Comparison of ENCODE assay signal across 11 cellular contexts in genomic region chr11:82676483-82677094, GRCh38. TPM values are rescaled to one million over a fixed set of nuclear protein-coding genes. Genes with fewer than 3 reads are reported as not detected.
DNase-seq lines count a peak whose midpoint lies in the region; TF ChIP-seq lines count a peak whose summit lies in the region.
"Had no signal": no experiment of that assay in that cellular context is flagged by ENCODE, and none has a peak within 500 bp of the region (broad histone marks: within the 10 kb centered on the region; RNA-seq: fewer than 3 reads in every experiment).

No MANE protein-coding gene starts in this region.

- H3K9me3 ChIP-seq in OCI-LY1 (ENCODE audit: low read length) (peaks cover 4% of the 10 kb centered on the region; the same call in 1 of the 2 replicates), esophagus muscularis mucosa (no peaks in the 10 kb centered on the region)
- H3K9me3 ChIP-seq: neutrophil had no signal

- H3K9ac ChIP-seq in OCI-LY1 (ENCODE audit: low read length) = no peak overlapping the region

- intact Hi-C loops in esophagus muscularis mucosa (cut with DNase I) = no loop called here

- no peak overlapping the region for H3K4me2 ChIP-seq in OCI-LY1 (ENCODE audit: low read length)

- no peaks in the 10 kb centered on the region for H3K79me2 ChIP-seq in OCI-LY1 (ENCODE audit: insufficient read depth, low read length)

- H3K27ac ChIP-seq in OCI-LY1 (ENCODE audit: low read depth, low read length, poor library complexity, severe bottlenecking) (no peak overlapping the region), esophagus muscularis mucosa (replicated peaks in 1 of 4) (no peak overlapping the region)
- H3K27ac ChIP-seq: neutrophil had no signal

- H2AFZ ChIP-seq in OCI-LY1 (ENCODE audit: low read length) = no peak overlapping the region

- H3K4me1 ChIP-seq in OCI-LY1 (ENCODE audit: insufficient read depth, low read length, severe bottlenecking) = no peaks in the 10 kb centered on the region
- H3K4me1 ChIP-seq in esophagus muscularis mucosa = no peaks in the 10 kb centered on the region

- H3F3A ChIP-seq in OCI-LY1 (ENCODE audit: insufficient read depth, low read length) = no peaks in the 10 kb centered on the region

- no peaks in the 10 kb centered on the region for H3K9me2 ChIP-seq in OCI-LY1 (ENCODE audit: low read depth, low read length)

- no peaks in the 10 kb centered on the region for H4K20me1 ChIP-seq in OCI-LY1 (ENCODE audit: insufficient read depth, low read length)

- TF ChIP-seq EP300 in esophagus muscularis mucosa (IDR thresholded peaks at IDR 0.05) = no peak

- H3K4me3 ChIP-seq in GM12875 (ENCODE audit: low read depth, low read length) (no peak overlapping the region), OCI-LY1 (ENCODE audit: low read depth, low read length, poor library complexity, severe bottlenecking) (no peak overlapping the region), esophagus muscularis mucosa (no peak overlapping the region)

- TF ChIP-seq CTCF in GM12875 (IDR thresholded peaks at IDR 0.05; ENCODE audit: borderline replicate concordance, insufficient read depth, low read depth, low read length) (peak; percentile 48; the same call in 1 of the 2 replicates), OCI-LY1 (IDR thresholded peaks at IDR 0.05; ENCODE audit: low read length) (peak; percentile 69), esophagus muscularis mucosa (IDR thresholded peaks at IDR 0.05) (peak in 2 of 3 experiments; percentile 10 to 25)

- 73% methylated on average over 2 of the region's 3 CpGs for WGBS in esophagus muscularis mucosa

- H3K27me3 ChIP-seq in OCI-LY1 (ENCODE audit: insufficient read depth, low read length) (no peaks in the 10 kb centered on the region), esophagus muscularis mucosa (no peaks in the 10 kb centered on the region)
- H3K27me3 ChIP-seq: neutrophil had no signal

- H3K36me3 ChIP-seq in OCI-LY1 (ENCODE audit: insufficient read depth, low read length) = no peaks in the 10 kb centered on the region
- no peaks in the 10 kb centered on the region for H3K36me3 ChIP-seq in esophagus muscularis mucosa
- H3K36me3 ChIP-seq: neutrophil had no signal

- peak; percentile 8 for DNase-seq in A172 (ENCODE audit: low spot score)
- DNase-seq in esophagus muscularis mucosa (ENCODE audit: extremely low spot score) = no peak
- no peak for DNase-seq in inferior parietal cortex (ENCODE audit: extremely low spot score)
- no peak for DNase-seq in HK-2 (ENCODE audit: unreplicated experiment)
- DNase-seq in NCI-H128 (lab: John Stamatoyannopoulos, UW; ENCODE audit: unreplicated experiment) = no peak
- no peak for DNase-seq in activated CD8-positive, alpha-beta memory T cell treated with anti-CD3 and anti-CD28 coated beads for 24 hours
- DNase-seq: activated naive CD8-positive, alpha-beta T cell treated with anti-CD3 and anti-CD28 coated beads for 36 hours; NCI-H510A had no signal

- no peak for TF ChIP-seq POLR2A in esophagus muscularis mucosa (IDR thresholded peaks at IDR 0.05; ENCODE audit: low read depth)

RNA-seq across cellular contexts. Expression of gene FAM181B, which starts 57.1 kb away (rescaled TPM):
- not detected in 2 replicates for total RNA-seq in A172 (2014; rRNA removed; shearing (Covaris generic))
- 1 to 10 TPM in 3 of 4 donors, under 1 TPM in 1; 0.83 to 1.6 (median 1.2) TPM for total RNA-seq in esophagus muscularis mucosa
- total RNA-seq: activated naive CD8-positive, alpha-beta T cell treated with anti-CD3 and anti-CD28 coated beads for 36 hours had no signal

Comparison
In these comparisons a context has a peak if more than half of its experiments do, and no peak if none do; other contexts are left out.
1. CTCF ChIP-seq: peak in every context shown above with its lines; median percentile 69 in OCI-LY1; 48 in GM12875; 18 in esophagus muscularis mucosa.